ENCODE assay signal across 10 cellular contexts in genomic region chr3:190205739-190206138, GRCh38.
A peak's percentile ranks its signal among the peaks of the same experiment; 100 is the strongest.
DNase-seq lines count a peak whose midpoint lies in the region; ATAC-seq, FAIRE-seq and TF ChIP-seq lines count a peak whose summit lies in the region.
"Had no signal": no experiment of that assay in that cellular context is flagged by ENCODE, and none has a peak within 500 bp of the region (broad histone marks: within the 10 kb centered on the region; RNA-seq: fewer than 3 reads in every experiment).

No MANE protein-coding gene starts in this region.

- no peaks in the 10 kb centered on the region for H4K20me1 ChIP-seq in GM23338 (replicated peaks; ENCODE audit: insufficient read depth)

- no peaks in the 10 kb centered on the region for H3K79me2 ChIP-seq in GM23338 (replicated peaks; ENCODE audit: insufficient read depth)

- H3K27me3 Mint-ChIP-seq in GM23338 (ENCODE audit: insufficient read depth, low read depth, poor library complexity) = no peaks in the 10 kb centered on the region

- DNase-seq in GM18507 (ENCODE audit: extremely low spot score, insufficient read length, low read depth) = no peak
- no peak for DNase-seq in GM23338 (ENCODE audit: low spot score)
- DNase-seq in LHCN-M2 (ENCODE audit: low read depth) = peak; percentile 69
- peak; percentile 66 for DNase-seq in glomerular visceral epithelial cell (ENCODE audit: extremely low spot score)
- DNase-seq in NCI-H1417 treated with DMSO at 0.1 percent for 48 hours (lab: John Stamatoyannopoulos, UW) = no peak
- no peak for DNase-seq in G401 (ENCODE audit: low spot score)
- no peak for DNase-seq in OCI-M2 (lab: John Stamatoyannopoulos, UW; ENCODE audit: unreplicated experiment)
- DNase-seq in activated CD4-positive, alpha-beta T cell treated with anti-CD3 and anti-CD28 coated beads, Interleukin-2, amount 50 U/mL, for 4 hours = no peak

- no peaks in the 10 kb centered on the region for H3F3A ChIP-seq in GM23338 (replicated peaks; ENCODE audit: low read depth)

- no peaks in the 10 kb centered on the region for H3K27me3 ChIP-seq in GM23338 (ENCODE audit: insufficient read depth)

- H3K9me2 ChIP-seq in GM23338 (ENCODE audit: insufficient read depth) = no peaks in the 10 kb centered on the region

- in situ Hi-C loops in G401 (cut with HindIII; ENCODE audit: low sequenced_read_pairs) = no loop called here

- FAIRE-seq in GM18507 (lab: Jason Lieb, UNC) = peak; percentile 15

- peaks cover 24% of the 10 kb centered on the region for H3K9me3 Mint-ChIP-seq in GM23338
- H3K9me3 Mint-ChIP-seq: T-helper 1 cell treated with Interleukin-12 subunit alpha and Interleukin-12 subunit beta and Interleukin-4 antibody, amounts not matched to agents 30 μg/mL and 1 μg/mL, for 36 hours had no signal

- no peak overlapping the region for H3K4me3 ChIP-seq in GM23338

- TF ChIP-seq CTCF in GM23338 (conservative IDR thresholded peaks at IDR 0.05; ENCODE audit: low read depth in 2 of 2) = no peak

- peaks cover 4% of the 10 kb centered on the region; the same call in 1 of the 3 replicates for H3K4me1 Mint-ChIP-seq in GM23338

- H3K27ac ChIP-seq in GM23338 (ENCODE audit: low read depth) = no peak overlapping the region

- H3K4me1 ChIP-seq in GM23338 (ENCODE audit: insufficient read depth) = no peaks in the 10 kb centered on the region

- H2AFZ ChIP-seq in GM23338 = peak overlapping the region; percentile 23; the same call in 1 of the 2 replicates

- peaks cover 19% of the 10 kb centered on the region; the same call in 2 of the 3 replicates for H3K36me3 Mint-ChIP-seq in GM23338 (ENCODE audit: low read depth)

- H3K27ac Mint-ChIP-seq in GM23338 = no peak overlapping the region
- H3K27ac Mint-ChIP-seq: T-helper 1 cell treated with Interleukin-12 subunit alpha and Interleukin-12 subunit beta and Interleukin-4 antibody, amounts not matched to agents 30 μg/mL and 1 μg/mL, for 36 hours had no signal

- ATAC-seq in GM23338 = no peak
- ATAC-seq: HCT116 had no signal

- no peak overlapping the region for H3K4me2 ChIP-seq in GM23338

- H3K36me3 ChIP-seq in GM23338 (ENCODE audit: insufficient read depth) = no peaks in the 10 kb centered on the region

- no peak overlapping the region for H3K4me3 Mint-ChIP-seq in GM23338
- H3K4me3 Mint-ChIP-seq: T-helper 1 cell treated with Interleukin-12 subunit alpha and Interleukin-12 subunit beta and Interleukin-4 antibody, amounts not matched to agents 30 μg/mL and 1 μg/mL, for 36 hours had no signal

TF ChIP-seq in GM23338, 12 proteins besides CTCF, POLR2A, EP300 and RAD21 (continues in another document):
- TF ChIP-seq NANOG (IDR thresholded peaks at IDR 0.05; ENCODE audit: borderline replicate concordance) (no peak), POLR2AphosphoS5 (IDR thresholded peaks at IDR 0.05; ENCODE audit: low read depth) (no peak), EZH2phosphoT487 (IDR thresholded peaks at IDR 0.05; ENCODE audit: unreplicated experiment) (no peak), ZNF331 (CRISPR knock-in tag; IDR thresholded peaks at IDR 0.05; ENCODE audit: low read depth) (no peak), EZH2 (IDR thresholded peaks at IDR 0.05; ENCODE audit: low read depth, unreplicated experiment) (no peak), REST (IDR thresholded peaks at IDR 0.05; ENCODE audit: unreplicated experiment) (no peak), ZNF114 (CRISPR knock-in tag; IDR thresholded peaks at IDR 0.05) (no peak), ETS1 (IDR thresholded peaks at IDR 0.05) (no peak), JUNB (IDR thresholded peaks at IDR 0.05; ENCODE audit: unreplicated experiment) (no peak), STAT1 (IDR thresholded peaks at IDR 0.05; ENCODE audit: unreplicated experiment) (no peak), CREB1 (CRISPR knock-in tag; IDR thresholded peaks at IDR 0.05; ENCODE audit: low read depth) (no peak)

Comparison
In these comparisons a context has a peak if more than half of its experiments do, and no peak if none do; other contexts are left out.
1. DNase-seq: peak in LHCN-M2 (single experiment) and glomerular visceral epithelial cell (single experiment); none in GM18507 (single experiment), GM23338 (single experiment), NCI-H1417 treated with DMSO at 0.1 percent for 48 hours (single experiment), G401 (single experiment), OCI-M2 (single experiment) and activated CD4-positive, alpha-beta T cell treated with anti-CD3 and anti-CD28 coated beads, Interleukin-2, amount 50 U/mL, for 4 hours (0 of 2).